ENCODE assay signal across 8 cellular contexts in genomic region chr5:119267958-119268386, GRCh38.
DNase-seq lines count a peak whose midpoint lies in the region; ATAC-seq and TF ChIP-seq lines count a peak whose summit lies in the region.

No MANE protein-coding gene starts in this region.

- TF ChIP-seq CTCF in adrenal gland (IDR thresholded peaks at IDR 0.05) (peak in 4 of 6 experiments; percentile 25 to 61 (median 32)), parathyroid adenoma (IDR thresholded peaks at IDR 0.05) (peak; percentile 28), upper lobe of right lung (IDR thresholded peaks at IDR 0.05) (peak; percentile 54)

- intact Hi-C loops in adrenal gland (cut with DNase I): loop anchor here in 1 of 2 donors (10.0 kb wide), 1 partner anchor 137 kb away; no protein-coding TSS in a partner anchor
- intact Hi-C loops in cardiac septum (cut with DNase I): loop anchor here (2.0 to 5.0 kb wide), 3 partner anchors 69 to 281 kb away; partner anchors contain the start of genes DMXL1 and DTWD2
- intact Hi-C loops in upper lobe of right lung (cut with DNase I): no loop called here

- ATAC-seq in HG02610 (IDR thresholded peaks at IDR 0.05; ENCODE audit: unreplicated experiment): peak; percentile 72
- peak; percentile 89 for ATAC-seq in upper lobe of right lung

- H3K4me1 ChIP-seq in adrenal gland (replicated peaks in 1 of 2) (peaks cover 0 to 11% of the 10 kb centered on the region in 2 donors), parathyroid adenoma (no peaks in the 10 kb centered on the region), upper lobe of right lung (peaks cover 22% of the 10 kb centered on the region)

- H3K27ac ChIP-seq in adrenal gland (peak overlapping the region; percentile 76 to 89 (median 85)), parathyroid adenoma (peak overlapping the region; percentile 79), upper lobe of right lung (peak overlapping the region; percentile 89)

- peak overlapping the region; percentile 96 for H2AFZ ChIP-seq in parathyroid adenoma

- peak overlapping the region; percentile 99 for H3K4me2 ChIP-seq in parathyroid adenoma (ENCODE audit: low read length)

- H3K79me2 ChIP-seq in parathyroid adenoma: no peaks in the 10 kb centered on the region

- no peak for TF ChIP-seq POLR2A in adrenal gland (IDR thresholded peaks at IDR 0.05)

- peak; percentile 87 for DNase-seq in NCI-H1092 (lab: John Stamatoyannopoulos, UW)
- peak; percentile 95 to 98 for DNase-seq in SW 1271 (lab: John Stamatoyannopoulos, UW)
- DNase-seq in adrenal gland: peak; percentile 88 to 98 (median 95)
- peak; percentile 91 for DNase-seq in cardiac septum (ENCODE audit: low spot score)
- DNase-seq in upper lobe of right lung: peak; percentile 95

- H3K36me3 ChIP-seq in adrenal gland (replicated peaks in 1 of 2) (no peaks in the 10 kb centered on the region), parathyroid adenoma (ENCODE audit: control insufficient read depth, insufficient read depth, low read length) (no peaks in the 10 kb centered on the region), upper lobe of right lung (no peaks in the 10 kb centered on the region)

- H3K9ac ChIP-seq in parathyroid adenoma: no peak overlapping the region

- WGBS in adrenal gland, 4 donors: 2 to 8% (median 3%) methylated on average over 12 to 18 of the region's 18 CpGs

- H3K4me3 ChIP-seq in GM08714 (ENCODE audit: low read length) (peak overlapping the region; percentile 95), adrenal gland (peak overlapping the region; percentile 13 to 77 (median 68)), parathyroid adenoma (ENCODE audit: low read depth, low read length) (peak overlapping the region; percentile 95), upper lobe of right lung (peak overlapping the region; percentile 87)

- H3K9me3 ChIP-seq in adrenal gland (replicated peaks in 1 of 3) (no peaks in the 10 kb centered on the region), parathyroid adenoma (ENCODE audit: control insufficient read depth, low read length) (no peaks in the 10 kb centered on the region), upper lobe of right lung (no peaks in the 10 kb centered on the region)

- no peaks in the 10 kb centered on the region for H3K27me3 ChIP-seq in adrenal gland
- no peaks in the 10 kb centered on the region for H3K27me3 ChIP-seq in parathyroid adenoma (ENCODE audit: control insufficient read depth, insufficient read depth, low read length)
- no peaks in the 10 kb centered on the region for H3K27me3 ChIP-seq in upper lobe of right lung

Comparison
In these comparisons a context has a peak if more than half of its experiments do, and no peak if none do; other contexts are left out.
1. Peak in every context shown above with its lines: DNase-seq, ATAC-seq, H3K4me3 ChIP-seq and H3K27ac ChIP-seq.